18 cellular contexts compared by ENCODE assay signal in genomic region chr16:47073223-47074155, GRCh38.
DNase-seq lines count a peak whose midpoint lies in the region; ATAC-seq and TF ChIP-seq lines count a peak whose summit lies in the region.
"Had no signal": no experiment of that assay in that cellular context is flagged by ENCODE, and none has a peak within 500 bp of the region (broad histone marks: within the 10 kb centered on the region; RNA-seq: fewer than 3 reads in every experiment).

No MANE protein-coding gene starts in this region.

- H4K8ac ChIP-seq in mesenchymal stem cell (ENCODE audit: low read length): no peak overlapping the region

- no peaks in the 10 kb centered on the region for H3F3A ChIP-seq in MM.1S (ENCODE audit: insufficient read depth, low read length)

- no peak overlapping the region for H3K4ac ChIP-seq in mesenchymal stem cell (ENCODE audit: low read depth in 1 of 2, low read length in 2 of 2)

- H2BK120ac ChIP-seq in mesenchymal stem cell (ENCODE audit: low read depth, low read length): no peak overlapping the region

- no peak overlapping the region for H2BK15ac ChIP-seq in mesenchymal stem cell (ENCODE audit: low read depth, poor library complexity, severe bottlenecking)

- no peaks in the 10 kb centered on the region for H4K20me1 ChIP-seq in MM.1S (ENCODE audit: insufficient read depth, low read length)

- H3K4me3 ChIP-seq in MM.1S (ENCODE audit: low read length) (no peak overlapping the region), mesenchymal stem cell (ENCODE audit: insufficient read depth in 1 of 2, low read depth in 1 of 2, low read length in 2 of 2) (no peak overlapping the region)
- H3K4me3 ChIP-seq in CD8-positive, alpha-beta T cell (ENCODE audit: low read depth, low read length): no peak overlapping the region
- H3K4me3 ChIP-seq: right lobe of liver, thoracic aorta had no signal

- WGBS in mesenchymal stem cell: 92% methylated on average over 6 of the region's 6 CpGs

- POLR2A ChIA-PET in CD8-positive, alpha-beta T cell (lab: Charles Lee): no interaction called here
- POLR2A ChIA-PET in activated CD8-positive, alpha-beta T cell treated with anti-CD3 and anti-CD28 coated beads, Interleukin-2, amount 10 ng/mL, durations not matched to agents 7 days and 5 days (lab: Charles Lee): no interaction called here

- H3K27ac ChIP-seq in MM.1S (ENCODE audit: low read length) (no peak overlapping the region), mesenchymal stem cell (ENCODE audit: low read length, poor library complexity, severe bottlenecking) (no peak overlapping the region)
- H3K27ac ChIP-seq in CD8-positive, alpha-beta T cell (ENCODE audit: low read depth, low read length): no peak overlapping the region
- H3K27ac ChIP-seq: dorsolateral prefrontal cortex, neutrophil, right lobe of liver, thoracic aorta had no signal

- H3K27me3 ChIP-seq in MM.1S (replicated peaks; ENCODE audit: insufficient read depth, low read length) (no peaks in the 10 kb centered on the region), mesenchymal stem cell (ENCODE audit: control insufficient read depth in 1 of 2, insufficient read depth in 1 of 2, low read length in 2 of 2) (peaks cover 0 to 6% of the 10 kb centered on the region in 2 experiments)
- H3K27me3 ChIP-seq in CD8-positive, alpha-beta T cell (ENCODE audit: insufficient read depth, low read length): no peaks in the 10 kb centered on the region
- H3K27me3 ChIP-seq: neutrophil, right lobe of liver had no signal

- no peak overlapping the region for H3K14ac ChIP-seq in mesenchymal stem cell (ENCODE audit: low read length in 2 of 2)

- no peak overlapping the region for H3K18ac ChIP-seq in mesenchymal stem cell (ENCODE audit: low read depth in 1 of 2, low read length in 2 of 2)

- DNase-seq in MM.1S: peak; percentile 6
- no peak for DNase-seq in mesenchymal stem cell
- no peak for DNase-seq in left cardiac atrium
- DNase-seq in CD8-positive, alpha-beta T cell: no peak
- DNase-seq in activated CD8-positive, alpha-beta T cell treated with anti-CD3 and anti-CD28 coated beads, Interleukin-2, amount 10 ng/mL, durations not matched to agents 7 days and 5 days: no peak
- no peak for DNase-seq in SK-N-DZ (ENCODE audit: low spot score)
- DNase-seq: activated CD8-positive, alpha-beta T cell treated with anti-CD3 and anti-CD28 coated beads for 36 hours; activated effector memory CD4-positive, alpha-beta T cell treated with anti-CD3 and anti-CD28 coated beads, Interleukin-2, amount 50 U/mL, for 16 hours; dorsolateral prefrontal cortex; Kasumi-1; NCI-H1694; NCI-H510A treated with DMSO at 0.1 percent for 48 hours; right lobe of liver; stimulated activated CD8-positive, alpha-beta memory T cell treated with anti-CD3 and anti-CD28 coated beads, Interleukin-4, amount 100 ng/mL, for 48 hours had no signal

- no peaks in the 10 kb centered on the region for H3K9me2 ChIP-seq in MM.1S (replicated peaks; ENCODE audit: insufficient read depth, low read length)

- CTCF ChIA-PET in CD8-positive, alpha-beta T cell (lab: Charles Lee): no interaction called here
- CTCF ChIA-PET in activated CD8-positive, alpha-beta T cell treated with anti-CD3 and anti-CD28 coated beads, Interleukin-2, amount 10 ng/mL, durations not matched to agents 7 days and 5 days (lab: Charles Lee): no interaction called here

- H3K9me3 Mint-ChIP-seq in CD8-positive, alpha-beta T cell: no peaks in the 10 kb centered on the region
- peaks cover 8% of the 10 kb centered on the region for H3K9me3 Mint-ChIP-seq in activated CD8-positive, alpha-beta T cell treated with anti-CD3 and anti-CD28 coated beads, Interleukin-2, amount 10 ng/mL, durations not matched to agents 7 days and 5 days (ENCODE audit: insufficient read depth)

- H3K4me2 ChIP-seq in MM.1S (ENCODE audit: low read depth, low read length) (peak overlapping the region; percentile 8; the same call in 1 of the 2 replicates), mesenchymal stem cell (ENCODE audit: low read length, poor library complexity, severe bottlenecking) (peak overlapping the region; percentile 47)

- no peaks in the 10 kb centered on the region for H3K36me3 ChIP-seq in MM.1S (replicated peaks; ENCODE audit: insufficient read depth, low read length)
- H3K36me3 ChIP-seq in mesenchymal stem cell (ENCODE audit: control insufficient read depth in 1 of 2, insufficient read depth in 2 of 2, low read depth in 1 of 2, low read length in 2 of 2): no peaks in the 10 kb centered on the region
- H3K36me3 ChIP-seq in CD8-positive, alpha-beta T cell (ENCODE audit: insufficient read depth, low read length): no peaks in the 10 kb centered on the region
- H3K36me3 ChIP-seq: neutrophil, right lobe of liver, thoracic aorta had no signal

- no peak overlapping the region for H2BK5ac ChIP-seq in mesenchymal stem cell (ENCODE audit: low read depth, low read length, poor library complexity, severe bottlenecking)

- H3K36me3 Mint-ChIP-seq in CD8-positive, alpha-beta T cell: no peaks in the 10 kb centered on the region
- H3K36me3 Mint-ChIP-seq in activated CD8-positive, alpha-beta T cell treated with anti-CD3 and anti-CD28 coated beads, Interleukin-2, amount 10 ng/mL, durations not matched to agents 7 days and 5 days (ENCODE audit: low read depth): no peaks in the 10 kb centered on the region

- H4K91ac ChIP-seq in mesenchymal stem cell (ENCODE audit: low read length): no peak overlapping the region

- H3K9ac ChIP-seq in MM.1S (ENCODE audit: low read length) (no peak overlapping the region), mesenchymal stem cell (ENCODE audit: low read length) (no peak overlapping the region)

- no peak overlapping the region for H3K23ac ChIP-seq in mesenchymal stem cell (ENCODE audit: low read length in 2 of 2)

- no peaks in the 10 kb centered on the region for H3K4me1 Mint-ChIP-seq in CD8-positive, alpha-beta T cell (ENCODE audit: low read depth)
- peaks cover 6% of the 10 kb centered on the region for H3K4me1 Mint-ChIP-seq in activated CD8-positive, alpha-beta T cell treated with anti-CD3 and anti-CD28 coated beads, Interleukin-2, amount 10 ng/mL, durations not matched to agents 7 days and 5 days (ENCODE audit: low read depth)

- H2AFZ ChIP-seq in MM.1S (ENCODE audit: low read length) (no peak overlapping the region), mesenchymal stem cell (ENCODE audit: low read depth, low read length) (no peak overlapping the region)

- no peaks in the 10 kb centered on the region for H3K79me2 ChIP-seq in MM.1S (ENCODE audit: low read length)

- no peak overlapping the region for H2BK12ac ChIP-seq in mesenchymal stem cell (ENCODE audit: low read length in 2 of 2)

- H3K79me1 ChIP-seq in mesenchymal stem cell (replicated peaks; ENCODE audit: low read length, poor library complexity, severe bottlenecking): no peaks in the 10 kb centered on the region

- no peak overlapping the region for H2AK5ac ChIP-seq in mesenchymal stem cell (ENCODE audit: low read length, severe bottlenecking)

- no peak overlapping the region for H3K27ac Mint-ChIP-seq in CD8-positive, alpha-beta T cell
- no peak overlapping the region for H3K27ac Mint-ChIP-seq in activated CD8-positive, alpha-beta T cell treated with anti-CD3 and anti-CD28 coated beads, Interleukin-2, amount 10 ng/mL, durations not matched to agents 7 days and 5 days
- H3K27ac Mint-ChIP-seq: activated CD8-positive, alpha-beta T cell treated with anti-CD3 and anti-CD28 coated beads for 36 hours had no signal

- H3K27me3 Mint-ChIP-seq in CD8-positive, alpha-beta T cell (ENCODE audit: low read depth): no peaks in the 10 kb centered on the region
- no peaks in the 10 kb centered on the region for H3K27me3 Mint-ChIP-seq in activated CD8-positive, alpha-beta T cell treated with anti-CD3 and anti-CD28 coated beads, Interleukin-2, amount 10 ng/mL, durations not matched to agents 7 days and 5 days (ENCODE audit: low read depth)

- H3K4me3 Mint-ChIP-seq in CD8-positive, alpha-beta T cell: no peak overlapping the region
- H3K4me3 Mint-ChIP-seq in activated CD8-positive, alpha-beta T cell treated with anti-CD3 and anti-CD28 coated beads, Interleukin-2, amount 10 ng/mL, durations not matched to agents 7 days and 5 days: no peak overlapping the region
- H3K4me3 Mint-ChIP-seq: activated CD8-positive, alpha-beta T cell treated with anti-CD3 and anti-CD28 coated beads for 36 hours had no signal

- H3K4me1 ChIP-seq in MM.1S (ENCODE audit: low read length) (peaks cover 16% of the 10 kb centered on the region), mesenchymal stem cell (ENCODE audit: control insufficient read depth, insufficient read depth, low read depth, low read length) (peaks cover 2% of the 10 kb centered on the region)
- H3K4me1 ChIP-seq in CD8-positive, alpha-beta T cell (ENCODE audit: insufficient read depth, low read length): no peaks in the 10 kb centered on the region
- H3K4me1 ChIP-seq: right lobe of liver had no signal

- no peaks in the 10 kb centered on the region for H3K9me3 ChIP-seq in MM.1S (replicated peaks; ENCODE audit: insufficient read depth, low read length)
- peaks cover 3% of the 10 kb centered on the region for H3K9me3 ChIP-seq in mesenchymal stem cell (ENCODE audit: control insufficient read depth, low read length)
- H3K9me3 ChIP-seq in CD8-positive, alpha-beta T cell (ENCODE audit: low read length): no peaks in the 10 kb centered on the region
- H3K9me3 ChIP-seq: neutrophil, right lobe of liver, thoracic aorta had no signal

- intact Hi-C loops in left cardiac atrium (cut with DNase I): no loop called here
- intact Hi-C loops in CD8-positive, alpha-beta T cell (cut with DNase I, micrococcal nuclease): no loop called here

- peak; percentile 46 for ATAC-seq in GM18861 (IDR thresholded peaks at IDR 0.05; ENCODE audit: unreplicated experiment)
- ATAC-seq in GM19467 (IDR thresholded peaks at IDR 0.05; ENCODE audit: unreplicated experiment): peak; percentile 35
- ATAC-seq in left cardiac atrium: no peak
- ATAC-seq in CD8-positive, alpha-beta T cell: no peak
- ATAC-seq in activated CD8-positive, alpha-beta T cell treated with anti-CD3 and anti-CD28 coated beads, Interleukin-2, amount 10 ng/mL, durations not matched to agents 7 days and 5 days: no peak
- ATAC-seq: activated CD8-positive, alpha-beta T cell treated with anti-CD3 and anti-CD28 coated beads for 36 hours; right lobe of liver had no signal

- no peak for TF ChIP-seq CTCF in MM.1S (IDR thresholded peaks at IDR 0.05; ENCODE audit: low read length)
- no peak for TF ChIP-seq CTCF in CD8-positive, alpha-beta T cell (IDR thresholded peaks at IDR 0.05)

Comparison
In these comparisons a context has a peak if more than half of its experiments do, and no peak if none do; other contexts are left out.
1. ATAC-seq: peak in GM18861 (single experiment) and GM19467 (single experiment); none in left cardiac atrium (0 of 2), CD8-positive, alpha-beta T cell (single experiment) and activated CD8-positive, alpha-beta T cell treated with anti-CD3 and anti-CD28 coated beads, Interleukin-2, amount 10 ng/mL, durations not matched to agents 7 days and 5 days (single experiment).